ENCODE assay signal across 23 cellular contexts in genomic region chr16:10255728-10256127, GRCh38.
"Had no signal": no experiment of that assay in that cellular context is flagged by ENCODE, and none has a peak within 500 bp of the region (broad histone marks: within the 10 kb centered on the region; RNA-seq: fewer than 3 reads in every experiment).

No MANE protein-coding gene starts in this region.

- DNase-seq: activated CD4-positive, alpha-beta memory T cell treated with anti-CD3 and anti-CD28 coated beads, Interleukin-2, amount 10 ng/mL, durations not matched to agents 7 days and 5 days; activated CD4-positive, alpha-beta T cell treated with anti-CD3 and anti-CD28 coated beads for 48 hours; activated CD4-positive, CD25-positive, alpha-beta regulatory T cell; activated naive CD4-positive, alpha-beta T cell treated with anti-CD3 and anti-CD28 coated beads for 36 hours; activated T-cell treated with anti-CD3 and anti-CD28 coated beads, Interleukin-2, amount 50 U/mL, for 1 hour; anterior cingulate cortex; colonic mucosa; endodermal cell; left colon; ovary; sigmoid colon; stimulated activated CD4-positive, alpha-beta T cell treated with anti-CD3 and anti-CD28 coated beads, Interleukin-4, amount 100 ng/mL, for 4 hours; stimulated activated naive CD4-positive, alpha-beta T cell; T-cell; T1000; thyroid gland had no signal

- H3K36me3 ChIP-seq: colonic mucosa, ovary, sigmoid colon, spleen, thyroid gland had no signal

- H3K4me1 ChIP-seq: colonic mucosa had no signal

- H3K27ac Mint-ChIP-seq: activated CD4-positive, alpha-beta memory T cell treated with anti-CD3 and anti-CD28 coated beads, Interleukin-2, amount 10 ng/mL, durations not matched to agents 7 days and 5 days; activated naive CD4-positive, alpha-beta T cell treated with anti-CD3 and anti-CD28 coated beads for 36 hours; activated T-helper 2 cell treated with anti-CD3 and anti-CD28 coated beads, Interferon-gamma antibody, Interleukin-2, Interleukin-4, amounts not matched to agents 10 μg/mL and 5 μg/mL and 100 μg/mL, durations not matched to agents 14 hours and 24 hours and 36 hours; endodermal cell; T-cell had no signal

- H3K79me2 ChIP-seq: hepatocyte had no signal

- H3K36me3 Mint-ChIP-seq: brain, T-cell had no signal

- H3K27ac ChIP-seq: colonic mucosa, ovary, sigmoid colon, SK-N-MC, spleen, thyroid gland had no signal

- H3K4me3 ChIP-seq: colonic mucosa, hepatocyte, lung, ovary, sigmoid colon, SK-N-MC, spleen, thyroid gland had no signal

- H3K9me3 ChIP-seq: colonic mucosa, ovary, sigmoid colon, spleen, thyroid gland had no signal

- H3K9me3 Mint-ChIP-seq: activated CD4-positive, alpha-beta memory T cell treated with anti-CD3 and anti-CD28 coated beads, Interleukin-2, amount 10 ng/mL, durations not matched to agents 7 days and 5 days; activated naive CD4-positive, alpha-beta T cell treated with anti-CD3 and anti-CD28 coated beads for 36 hours; activated T-helper 2 cell treated with anti-CD3 and anti-CD28 coated beads, Interferon-gamma antibody, Interleukin-2, Interleukin-4, amounts not matched to agents 10 μg/mL and 5 μg/mL and 100 μg/mL, durations not matched to agents 14 hours and 24 hours and 36 hours; central memory CD8-positive, alpha-beta T cell; endodermal cell; T-cell had no signal

- H3K4me3 Mint-ChIP-seq: activated CD4-positive, alpha-beta memory T cell treated with anti-CD3 and anti-CD28 coated beads, Interleukin-2, amount 10 ng/mL, durations not matched to agents 7 days and 5 days; activated naive CD4-positive, alpha-beta T cell treated with anti-CD3 and anti-CD28 coated beads for 36 hours; brain; central memory CD8-positive, alpha-beta T cell; endodermal cell; T-cell had no signal

- ATAC-seq: left colon, T-cell had no signal

- H3K27me3 ChIP-seq: colonic mucosa, hepatocyte, ovary, thyroid gland had no signal
